1 cellular context compared by ENCODE assay signal in the genomic region with DNA sequence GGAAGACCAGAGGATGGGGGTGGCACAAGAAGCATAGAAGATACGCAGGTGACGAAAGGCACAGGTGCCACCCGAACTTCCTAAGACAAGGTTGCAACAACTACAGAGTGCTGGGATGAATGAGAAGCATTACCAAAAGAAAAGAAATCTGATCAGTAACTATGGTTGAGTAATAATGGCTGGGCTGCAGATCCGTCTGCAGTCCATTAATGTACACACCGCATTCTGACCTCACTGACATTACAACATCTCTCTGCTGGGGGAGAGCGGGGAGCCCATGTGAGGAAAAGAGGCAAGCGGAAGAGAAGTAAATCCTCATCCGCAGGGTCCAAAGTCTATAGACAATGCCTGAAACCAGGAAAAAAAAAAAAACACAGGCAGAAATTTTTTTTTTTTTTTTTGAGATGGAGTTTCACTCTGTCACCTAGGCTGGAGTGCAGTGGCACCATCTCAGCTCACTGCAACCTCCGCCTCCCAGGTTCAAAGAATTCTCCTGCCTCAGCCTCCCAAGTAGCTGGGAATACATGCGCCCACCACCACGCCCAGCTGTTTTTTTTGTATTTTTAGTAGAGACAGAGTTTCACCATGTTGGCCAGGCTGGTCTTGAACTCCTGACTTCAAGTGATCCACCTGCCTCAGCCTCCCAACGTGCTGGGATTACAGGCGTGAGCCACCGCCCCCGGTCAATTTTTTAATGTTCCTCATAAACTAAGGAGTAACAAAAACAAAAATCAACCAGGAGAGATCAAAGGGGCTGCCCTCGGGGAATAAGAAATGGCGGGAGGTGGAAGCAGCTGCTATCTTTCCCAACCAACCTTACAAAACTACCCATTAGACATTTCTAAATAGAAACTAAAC.
TF ChIP-seq lines count a peak whose summit lies in the region.
"Not testable (repeated sequence)": the region's sequence is repeated elsewhere in the genome, so short reads cannot be mapped to it uniquely, and the experiment has no call there.

No MANE protein-coding gene starts in this region.

TF ChIP-seq in HepG2, 621 proteins besides CTCF, POLR2A, EP300 and RAD21 (continued from another document and continues in another):
- TF ChIP-seq ZNF710 (CRISPR knock-in tag; IDR thresholded peaks at IDR 0.05; ENCODE audit: borderline replicate concordance) (peak; percentile 98), FOXP4 (CRISPR knock-in tag; IDR thresholded peaks at IDR 0.05) (peak; percentile 87), ZNF124 (CRISPR knock-in tag; IDR thresholded peaks at IDR 0.05) (peak; percentile 78; the same call in 1 of the 2 replicates), ZNF614 (CRISPR knock-in tag; IDR thresholded peaks at IDR 0.05; ENCODE audit: borderline replicate concordance) (peak; percentile 97), NR2F1 (CRISPR knock-in tag; IDR thresholded peaks at IDR 0.05) (peak in 1 of 2 experiments; percentile 63; a peak in 2 of 4 replicates), KDM6A (CRISPR knock-in tag; IDR thresholded peaks at IDR 0.05; ENCODE audit: low read depth) (peak; percentile 81), NFIC (IDR thresholded peaks at IDR 0.05; ENCODE audit: low read length) (peak; percentile 70), TRIM24 (CRISPR knock-in tag; IDR thresholded peaks at IDR 0.05) (peak; percentile 69; the same call in 1 of the 2 replicates), RFXAP (CRISPR knock-in tag; IDR thresholded peaks at IDR 0.05; ENCODE audit: borderline replicate concordance) (peak; percentile 51; the same call in 1 of the 2 replicates), HNF4A (CRISPR knock-in tag; IDR thresholded peaks at IDR 0.05) (peak; percentile 95), ZNF770 (CRISPR knock-in tag; IDR thresholded peaks at IDR 0.05) (peak; percentile 67), CREM (IDR thresholded peaks at IDR 0.05) (peak; percentile 82; the same call in 1 of the 2 replicates), FOSL2 (CRISPR knock-in tag; IDR thresholded peaks at IDR 0.05) (peak; percentile 86), KDM1A (CRISPR knock-in tag; IDR thresholded peaks at IDR 0.05) (peak; percentile 35; the same call in 1 of the 2 replicates), HBP1 (CRISPR knock-in tag; IDR thresholded peaks at IDR 0.05; ENCODE audit: low read depth) (0 out of 2 replicates have a peak, but pooled peaks have one; percentile 76), ZNF292 (CRISPR knock-in tag; IDR thresholded peaks at IDR 0.05; ENCODE audit: borderline replicate concordance, low read depth) (peak; percentile 70; the same call in 1 of the 2 replicates), HOXA3 (CRISPR knock-in tag; IDR thresholded peaks at IDR 0.05) (peak; percentile 92), ELF3 (CRISPR knock-in tag; IDR thresholded peaks at IDR 0.05) (peak; percentile 94), FOXO1 (CRISPR knock-in tag; IDR thresholded peaks at IDR 0.05) (peak; percentile 85), REPIN1 (CRISPR knock-in tag; IDR thresholded peaks at IDR 0.05; ENCODE audit: borderline replicate concordance, low read depth) (0 out of 2 replicates have a peak, but pooled peaks have one; percentile 47), MAZ (IDR thresholded peaks at IDR 0.05; ENCODE audit: borderline replicate concordance, low read depth, low read length) (0 out of 2 replicates have a peak, but pooled peaks have one; percentile 41), MXI1 (IDR thresholded peaks at IDR 0.05; ENCODE audit: borderline replicate concordance, low read depth, low read length) (peak; percentile 88; the same call in 1 of the 3 replicates), FOXK1 (CRISPR knock-in tag; IDR thresholded peaks at IDR 0.05; ENCODE audit: borderline replicate concordance, low read depth) (peak; percentile 86; the same call in 1 of the 2 replicates), RBM22 (optimal IDR thresholded peaks at IDR 0.05; ENCODE audit: low read length) (peak; percentile 63), YY1 (IDR thresholded peaks at IDR 0.05; ENCODE audit: insufficient read depth, insufficient replicate concordance, low read depth, low read length) (peak; percentile 54), ZNF563 (CRISPR knock-in tag; IDR thresholded peaks at IDR 0.05) (peak; percentile 32; the same call in 1 of the 2 replicates), ZBTB38 (CRISPR knock-in tag; IDR thresholded peaks at IDR 0.05) (peak; percentile 48; the same call in 1 of the 2 replicates), ZNF747 (CRISPR knock-in tag; IDR thresholded peaks at IDR 0.05; ENCODE audit: borderline replicate concordance) (peak; percentile 23; the same call in 1 of the 2 replicates), TGIF2 (CRISPR knock-in tag; IDR thresholded peaks at IDR 0.05) (peak; percentile 83)
- TF ChIP-seq, protein P1, sequence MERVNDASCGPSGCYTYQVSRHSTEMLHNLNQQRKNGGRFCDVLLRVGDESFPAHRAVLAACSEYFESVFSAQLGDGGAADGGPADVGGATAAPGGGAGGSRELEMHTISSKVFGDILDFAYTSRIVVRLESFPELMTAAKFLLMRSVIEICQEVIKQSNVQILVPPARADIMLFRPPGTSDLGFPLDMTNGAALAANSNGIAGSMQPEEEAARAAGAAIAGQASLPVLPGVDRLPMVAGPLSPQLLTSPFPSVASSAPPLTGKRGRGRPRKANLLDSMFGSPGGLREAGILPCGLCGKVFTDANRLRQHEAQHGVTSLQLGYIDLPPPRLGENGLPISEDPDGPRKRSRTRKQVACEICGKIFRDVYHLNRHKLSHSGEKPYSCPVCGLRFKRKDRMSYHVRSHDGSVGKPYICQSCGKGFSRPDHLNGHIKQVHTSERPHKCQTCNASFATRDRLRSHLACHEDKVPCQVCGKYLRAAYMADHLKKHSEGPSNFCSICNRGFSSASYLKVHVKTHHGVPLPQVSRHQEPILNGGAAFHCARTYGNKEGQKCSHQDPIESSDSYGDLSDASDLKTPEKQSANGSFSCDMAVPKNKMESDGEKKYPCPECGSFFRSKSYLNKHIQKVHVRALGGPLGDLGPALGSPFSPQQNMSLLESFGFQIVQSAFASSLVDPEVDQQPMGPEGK (CRISPR knock-in tag; IDR thresholded peaks at IDR 0.05): peak; percentile 100
- not testable (repeated sequence) for TF ChIP-seq CREM (CRISPR knock-in tag; IDR thresholded peaks at IDR 0.05); MAZ (CRISPR knock-in tag; IDR thresholded peaks at IDR 0.05; ENCODE audit: low read depth)
- TF ChIP-seq, protein P2, sequence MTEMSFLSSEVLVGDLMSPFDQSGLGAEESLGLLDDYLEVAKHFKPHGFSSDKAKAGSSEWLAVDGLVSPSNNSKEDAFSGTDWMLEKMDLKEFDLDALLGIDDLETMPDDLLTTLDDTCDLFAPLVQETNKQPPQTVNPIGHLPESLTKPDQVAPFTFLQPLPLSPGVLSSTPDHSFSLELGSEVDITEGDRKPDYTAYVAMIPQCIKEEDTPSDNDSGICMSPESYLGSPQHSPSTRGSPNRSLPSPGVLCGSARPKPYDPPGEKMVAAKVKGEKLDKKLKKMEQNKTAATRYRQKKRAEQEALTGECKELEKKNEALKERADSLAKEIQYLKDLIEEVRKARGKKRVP (CRISPR knock-in tag; IDR thresholded peaks at IDR 0.05): peak in 1 of 2 experiments; percentile 87; a peak in 2 of 4 replicates
- TF ChIP-seq, protein P3, sequence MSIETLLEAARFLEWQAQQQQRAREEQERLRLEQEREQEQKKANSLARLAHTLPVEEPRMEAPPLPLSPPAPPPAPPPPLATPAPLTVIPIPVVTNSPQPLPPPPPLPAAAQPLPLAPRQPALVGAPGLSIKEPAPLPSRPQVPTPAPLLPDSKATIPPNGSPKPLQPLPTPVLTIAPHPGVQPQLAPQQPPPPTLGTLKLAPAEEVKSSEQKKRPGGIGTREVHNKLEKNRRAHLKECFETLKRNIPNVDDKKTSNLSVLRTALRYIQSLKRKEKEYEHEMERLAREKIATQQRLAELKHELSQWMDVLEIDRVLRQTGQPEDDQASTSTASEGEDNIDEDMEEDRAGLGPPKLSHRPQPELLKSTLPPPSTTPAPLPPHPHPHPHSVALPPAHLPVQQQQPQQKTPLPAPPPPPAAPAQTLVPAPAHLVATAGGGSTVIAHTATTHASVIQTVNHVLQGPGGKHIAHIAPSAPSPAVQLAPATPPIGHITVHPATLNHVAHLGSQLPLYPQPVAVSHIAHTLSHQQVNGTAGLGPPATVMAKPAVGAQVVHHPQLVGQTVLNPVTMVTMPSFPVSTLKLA (IDR thresholded peaks at IDR 0.05): peak; percentile 42; the same call in 1 of the 2 replicates
- TF ChIP-seq, protein P4, sequence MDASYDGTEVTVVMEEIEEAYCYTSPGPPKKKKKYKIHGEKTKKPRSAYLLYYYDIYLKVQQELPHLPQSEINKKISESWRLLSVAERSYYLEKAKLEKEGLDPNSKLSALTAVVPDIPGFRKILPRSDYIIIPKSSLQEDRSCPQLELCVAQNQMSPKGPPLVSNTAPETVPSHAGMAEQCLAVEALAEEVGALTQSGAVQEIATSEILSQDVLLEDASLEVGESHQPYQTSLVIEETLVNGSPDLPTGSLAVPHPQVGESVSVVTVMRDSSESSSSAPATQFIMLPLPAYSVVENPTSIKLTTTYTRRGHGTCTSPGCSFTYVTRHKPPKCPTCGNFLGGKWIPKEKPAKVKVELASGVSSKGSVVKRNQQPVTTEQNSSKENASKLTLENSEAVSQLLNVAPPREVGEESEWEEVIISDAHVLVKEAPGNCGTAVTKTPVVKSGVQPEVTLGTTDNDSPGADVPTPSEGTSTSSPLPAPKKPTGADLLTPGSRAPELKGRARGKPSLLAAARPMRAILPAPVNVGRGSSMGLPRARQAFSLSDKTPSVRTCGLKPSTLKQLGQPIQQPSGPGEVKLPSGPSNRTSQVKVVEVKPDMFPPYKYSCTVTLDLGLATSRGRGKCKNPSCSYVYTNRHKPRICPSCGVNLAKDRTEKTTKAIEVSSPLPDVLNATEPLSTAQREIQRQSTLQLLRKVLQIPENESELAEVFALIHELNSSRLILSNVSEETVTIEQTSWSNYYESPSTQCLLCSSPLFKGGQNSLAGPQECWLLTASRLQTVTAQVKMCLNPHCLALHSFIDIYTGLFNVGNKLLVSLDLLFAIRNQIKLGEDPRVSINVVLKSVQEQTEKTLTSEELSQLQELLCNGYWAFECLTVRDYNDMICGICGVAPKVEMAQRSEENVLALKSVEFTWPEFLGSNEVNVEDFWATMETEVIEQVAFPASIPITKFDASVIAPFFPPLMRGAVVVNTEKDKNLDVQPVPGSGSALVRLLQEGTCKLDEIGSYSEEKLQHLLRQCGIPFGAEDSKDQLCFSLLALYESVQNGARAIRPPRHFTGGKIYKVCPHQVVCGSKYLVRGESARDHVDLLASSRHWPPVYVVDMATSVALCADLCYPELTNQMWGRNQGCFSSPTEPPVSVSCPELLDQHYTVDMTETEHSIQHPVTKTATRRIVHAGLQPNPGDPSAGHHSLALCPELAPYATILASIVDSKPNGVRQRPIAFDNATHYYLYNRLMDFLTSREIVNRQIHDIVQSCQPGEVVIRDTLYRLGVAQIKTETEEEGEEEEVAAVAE (CRISPR knock-in tag; IDR thresholded peaks at IDR 0.05; ENCODE audit: borderline replicate concordance): peak; percentile 27; the same call in 1 of the 2 replicates
